Comparison of ENCODE assay signal across 15 cellular contexts in genomic region chr12:15684896-15685658, GRCh38.
DNase-seq lines count a peak whose midpoint lies in the region; ATAC-seq and TF ChIP-seq lines count a peak whose summit lies in the region.
"Had no signal": no experiment of that assay in that cellular context is flagged by ENCODE, and none has a peak within 500 bp of the region (broad histone marks: within the 10 kb centered on the region; RNA-seq: fewer than 3 reads in every experiment).

No MANE protein-coding gene starts in this region.

- no peaks in the 10 kb centered on the region for H3K9me2 ChIP-seq in hepatocyte (replicated peaks; ENCODE audit: insufficient read depth)

- H3K9ac ChIP-seq in SK-N-MC (ENCODE audit: insufficient read length) (peak overlapping the region; percentile 58), subcutaneous abdominal adipose tissue (ENCODE audit: low read length in 5 of 5) (peak overlapping the region in 1 of 5 donors; percentile 11)
- H3K9ac ChIP-seq: BLaER1 treated with 17β-estradiol and CSF1 and Interleukin-3, amounts not matched to agents 10 nM and 100 nM had no signal

- H4K20me1 ChIP-seq in hepatocyte (ENCODE audit: insufficient read depth, poor library complexity, severe bottlenecking), result no peaks in the 10 kb centered on the region
- H4K20me1 ChIP-seq: BLaER1 treated with 17β-estradiol and CSF1 and Interleukin-3, amounts not matched to agents 10 nM and 100 nM had no signal

- H3K4me2 ChIP-seq in hepatocyte, result peak overlapping the region; percentile 38

- peaks cover 48% of the 10 kb centered on the region for H3K79me2 ChIP-seq in hepatocyte

- no peaks in the 10 kb centered on the region for H3K9me3 ChIP-seq in SK-N-MC (ENCODE audit: low read depth, low read length)
- no peaks in the 10 kb centered on the region for H3K9me3 ChIP-seq in hepatocyte (ENCODE audit: low read depth)
- no peaks in the 10 kb centered on the region for H3K9me3 ChIP-seq in subcutaneous abdominal adipose tissue (ENCODE audit: control insufficient read depth in 5 of 5, low read length in 5 of 5)

- H3K4me3 ChIP-seq in SK-N-MC (peak overlapping the region; percentile 74), hepatocyte (no peak overlapping the region), subcutaneous abdominal adipose tissue (ENCODE audit: low read depth in 1 of 5, low read length in 5 of 5) (no peak overlapping the region)
- H3K4me3 ChIP-seq: BLaER1 treated with 17β-estradiol and CSF1 and Interleukin-3, amounts not matched to agents 10 nM and 100 nM had no signal

- DNase-seq in HFFc6 (no peak), SK-N-MC (ENCODE audit: low read depth, low spot score) (peak; percentile 71), hepatocyte (ENCODE audit: low spot score) (no peak), GM19238 (ENCODE audit: insufficient read length, low spot score) (no peak)
- DNase-seq in activated CD4-positive, CD25-positive, alpha-beta regulatory T cell treated with anti-CD3 and anti-CD28 coated beads, Interleukin-2, amount 50 U/mL, for 72 hours, result no peak
- DNase-seq: DMS 273 treated with DMSO at 0.1 percent for 48 hours, H9, NCI-H1694 treated with DMSO at 0.1 percent for 48 hours, NCI-H2171, NCI-H510A, NCI-H82, SIG-M5 had no signal

- H3K4me1 ChIP-seq in hepatocyte (ENCODE audit: insufficient read depth) (peaks cover 19% of the 10 kb centered on the region), subcutaneous abdominal adipose tissue (ENCODE audit: control insufficient read depth in 5 of 5, insufficient read depth in 5 of 5, low read length in 5 of 5) (peaks cover 0 to 27% (median 20%) of the 10 kb centered on the region in 5 donors)

- peaks cover 87% of the 10 kb centered on the region for H3K4me1 Mint-ChIP-seq in HFFc6 (ENCODE audit: low read depth)

- WGBS in hepatocyte (ENCODE audit: low lambda C conversion rate, missing lambda C conversion rate), result 69% methylated on average over 6 of the region's 6 CpGs

- no peaks in the 10 kb centered on the region for H3K9me3 Mint-ChIP-seq in HFFc6
- H3K9me3 Mint-ChIP-seq: H9 had no signal

- H3K36me3 ChIP-seq in SK-N-MC (ENCODE audit: insufficient read depth, low read length), result no peaks in the 10 kb centered on the region
- no peaks in the 10 kb centered on the region for H3K36me3 ChIP-seq in hepatocyte (replicated peaks; ENCODE audit: insufficient read depth, low read depth)
- peaks cover 0 to 5% (median 0%) of the 10 kb centered on the region in 5 donors for H3K36me3 ChIP-seq in subcutaneous abdominal adipose tissue (ENCODE audit: control insufficient read depth in 5 of 5, insufficient read depth in 5 of 5, low read length in 5 of 5)
- H3K36me3 ChIP-seq: BLaER1 treated with 17β-estradiol and CSF1 and Interleukin-3, amounts not matched to agents 10 nM and 100 nM had no signal

- H3K4me3 Mint-ChIP-seq in HFFc6, result peak overlapping the region; percentile 7; the same call in 1 of the 2 replicates
- H3K4me3 Mint-ChIP-seq: H9 had no signal

- H2AFZ ChIP-seq in hepatocyte, result no peak overlapping the region

- peak overlapping the region; percentile 95 for H3K27ac ChIP-seq in SK-N-MC
- no peak overlapping the region for H3K27ac ChIP-seq in hepatocyte
- H3K27ac ChIP-seq in subcutaneous abdominal adipose tissue (ENCODE audit: low read depth, low read length), result peak overlapping the region; percentile 2
- H3K27ac ChIP-seq: BLaER1 treated with 17β-estradiol and CSF1 and Interleukin-3, amounts not matched to agents 10 nM and 100 nM had no signal

- no peak for ATAC-seq in GM19397 (IDR thresholded peaks at IDR 0.05; ENCODE audit: unreplicated experiment)

- no peak for TF ChIP-seq CTCF in HFFc6 (IDR thresholded peaks at IDR 0.05)
- no peak for TF ChIP-seq CTCF in hepatocyte (IDR thresholded peaks at IDR 0.05; ENCODE audit: poor library complexity)

- no peaks in the 10 kb centered on the region for H3K27me3 ChIP-seq in hepatocyte
- H3K27me3 ChIP-seq in subcutaneous abdominal adipose tissue (ENCODE audit: control insufficient read depth in 5 of 5, insufficient read depth in 4 of 5, low read length in 5 of 5), result no peaks in the 10 kb centered on the region
- H3K27me3 ChIP-seq: BLaER1 treated with 17β-estradiol and CSF1 and Interleukin-3, amounts not matched to agents 10 nM and 100 nM had no signal

- H3K36me3 Mint-ChIP-seq in HFFc6 (ENCODE audit: low read depth), result peaks cover 24% of the 10 kb centered on the region

- peak overlapping the region; percentile 51 for H3K27ac Mint-ChIP-seq in HFFc6
- H3K27ac Mint-ChIP-seq: H9 had no signal

- no peaks in the 10 kb centered on the region for H3K27me3 Mint-ChIP-seq in HFFc6 (ENCODE audit: insufficient read depth)
